In the genomic region with DNA sequence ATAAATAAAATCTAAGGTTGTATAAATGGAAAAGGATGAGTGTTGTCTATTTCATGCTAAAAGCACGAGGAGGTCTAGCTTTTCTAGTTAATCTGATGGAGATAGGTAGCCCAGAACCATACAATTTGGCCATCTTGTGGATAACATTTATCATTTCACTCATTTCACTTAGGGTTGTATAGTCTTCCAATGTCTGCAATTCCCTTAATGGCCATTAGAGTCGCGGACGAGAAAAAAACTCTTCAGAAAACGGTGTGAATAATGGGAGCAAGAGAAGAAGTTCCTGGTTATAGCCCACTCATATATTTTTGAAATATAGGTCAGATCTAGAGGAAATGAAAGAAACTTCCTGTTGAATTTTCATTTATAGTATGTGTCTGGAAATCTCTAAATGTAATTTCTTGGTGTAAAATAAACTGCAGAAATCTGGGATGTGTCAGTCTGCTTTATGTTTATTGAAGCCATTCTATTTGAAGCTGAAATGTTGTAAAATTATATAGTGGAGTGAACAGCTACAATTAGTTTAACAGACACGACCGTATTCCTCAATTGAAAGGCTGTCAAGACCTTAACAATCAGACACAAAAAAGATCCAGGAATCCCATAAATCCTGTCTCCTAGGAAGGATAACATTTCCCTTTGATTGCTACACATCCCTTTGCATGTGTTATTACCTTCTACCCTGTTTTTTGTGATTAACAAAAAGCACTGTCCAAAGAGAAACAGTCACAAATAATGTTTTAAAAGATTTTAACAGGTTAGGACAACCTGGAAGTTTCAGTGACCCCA, we compare ENCODE assay signal across 10 cellular contexts. TPM values are rescaled to one million over a fixed set of nuclear protein-coding genes. Genes with fewer than 3 reads are reported as not detected.
DNase-seq lines count a peak whose midpoint lies in the region; ATAC-seq and TF ChIP-seq lines count a peak whose summit lies in the region.
"Had no signal": no experiment of that assay in that cellular context is flagged by ENCODE, and none has a peak within 500 bp of the region (broad histone marks: within the 10 kb centered on the region; RNA-seq: fewer than 3 reads in every experiment).

No MANE protein-coding gene starts in this region.

- no peak overlapping the region for H3K27ac ChIP-seq in upper lobe of left lung

- no peaks in the 10 kb centered on the region for H3K4me1 Mint-ChIP-seq in chondrocyte (ENCODE audit: low read depth)
- H3K4me1 Mint-ChIP-seq in nephron progenitor cell = peaks cover 22% of the 10 kb centered on the region

- H3K4me3 ChIP-seq in upper lobe of left lung = no peak overlapping the region

- H3K27ac Mint-ChIP-seq in chondrocyte (ENCODE audit: unreplicated experiment) (no peak overlapping the region), nephron progenitor cell (no peak overlapping the region)
- H3K27ac Mint-ChIP-seq: stimulated activated naive CD8-positive, alpha-beta T cell treated with anti-CD3 and anti-CD28 coated beads, Interleukin-15, Interleukin-2, amounts not matched to agents 100 ng/mL and 50 ng/mL, for 24 hours had no signal

- TF ChIP-seq POLR2A in upper lobe of left lung (IDR thresholded peaks at IDR 0.05) = no peak

- H3K9me3 Mint-ChIP-seq in chondrocyte (ENCODE audit: low read depth) = no peaks in the 10 kb centered on the region
- no peaks in the 10 kb centered on the region for H3K9me3 Mint-ChIP-seq in nephron progenitor cell
- H3K9me3 Mint-ChIP-seq: stimulated activated naive CD8-positive, alpha-beta T cell treated with anti-CD3 and anti-CD28 coated beads, Interleukin-15, Interleukin-2, amounts not matched to agents 100 ng/mL and 50 ng/mL, for 24 hours had no signal

- H3K27me3 ChIP-seq in upper lobe of left lung = no peaks in the 10 kb centered on the region

- TF ChIP-seq CTCF in chondrocyte (IDR thresholded peaks at IDR 0.05) (peak; percentile 70), nephron progenitor cell (IDR thresholded peaks at IDR 0.05) (peak; percentile 36), upper lobe of left lung (IDR thresholded peaks at IDR 0.05) (peak in 2 of 6 experiments; percentile 4 to 24)

- WGBS in upper lobe of left lung, 2 donors = 70% methylated on average over 7 of the region's 7 CpGs

- DNase-seq in ELR (ENCODE audit: low read depth) = peak; percentile 55
- DNase-seq in NCI-H2227 treated with DMSO at 0.1 percent for 48 hours (lab: John Stamatoyannopoulos, UW) = peak; percentile 44
- DNase-seq in chondrocyte (ENCODE audit: low spot score) = no peak
- DNase-seq in nephron progenitor cell = no peak
- no peak for DNase-seq in iPS-NIHi7 (ENCODE audit: extremely low spot score)
- DNase-seq in upper lobe of left lung = no peak
- no peak for DNase-seq in GDM1 (lab: John Stamatoyannopoulos, UW)
- no peak for DNase-seq in hepatic stellate cell (ENCODE audit: low spot score)
- DNase-seq: activated CD4-positive, alpha-beta T cell treated with anti-CD3 and anti-CD28 coated beads for 1 hour had no signal

- H3K4me3 Mint-ChIP-seq in chondrocyte (ENCODE audit: unreplicated experiment) (no peak overlapping the region), nephron progenitor cell (no peak overlapping the region)
- H3K4me3 Mint-ChIP-seq: stimulated activated naive CD8-positive, alpha-beta T cell treated with anti-CD3 and anti-CD28 coated beads, Interleukin-15, Interleukin-2, amounts not matched to agents 100 ng/mL and 50 ng/mL, for 24 hours had no signal

- no peak for ATAC-seq in upper lobe of left lung (ENCODE audit: low FRiP score in 2 of 2)

- no peak for TF ChIP-seq EP300 in upper lobe of left lung (IDR thresholded peaks at IDR 0.05)

- no peaks in the 10 kb centered on the region for H3K36me3 ChIP-seq in upper lobe of left lung

- no peaks in the 10 kb centered on the region for H3K36me3 Mint-ChIP-seq in chondrocyte (ENCODE audit: low read depth)
- no peaks in the 10 kb centered on the region for H3K36me3 Mint-ChIP-seq in nephron progenitor cell (ENCODE audit: low read depth)

- no peaks in the 10 kb centered on the region for H3K9me3 ChIP-seq in upper lobe of left lung

- H3K4me1 ChIP-seq in upper lobe of left lung = no peaks in the 10 kb centered on the region

- no peaks in the 10 kb centered on the region for H3K27me3 Mint-ChIP-seq in chondrocyte (ENCODE audit: low read depth)
- peaks cover 8% of the 10 kb centered on the region for H3K27me3 Mint-ChIP-seq in nephron progenitor cell (ENCODE audit: low read depth, poor library complexity)

RNA-seq across cellular contexts. Expression of gene MGST2, which starts 47.7 kb away (rescaled TPM):
- total RNA-seq in chondrocyte (21.4 to 36.0 TPM (median 23.7 TPM) in 3 replicates), upper lobe of left lung (10 to 100 TPM; 12.6 to 64.0 (median 39.1) TPM)

Comparison
In these comparisons a context has a peak if more than half of its experiments do, and no peak if none do; other contexts are left out.
1. DNase-seq: peak in ELR (single experiment) and NCI-H2227 treated with DMSO at 0.1 percent for 48 hours (single experiment); none in chondrocyte (single experiment), nephron progenitor cell (single experiment), iPS-NIHi7 (single experiment), upper lobe of left lung (0 of 2), GDM1 (single experiment) and hepatic stellate cell (single experiment).